In the genomic region with DNA sequence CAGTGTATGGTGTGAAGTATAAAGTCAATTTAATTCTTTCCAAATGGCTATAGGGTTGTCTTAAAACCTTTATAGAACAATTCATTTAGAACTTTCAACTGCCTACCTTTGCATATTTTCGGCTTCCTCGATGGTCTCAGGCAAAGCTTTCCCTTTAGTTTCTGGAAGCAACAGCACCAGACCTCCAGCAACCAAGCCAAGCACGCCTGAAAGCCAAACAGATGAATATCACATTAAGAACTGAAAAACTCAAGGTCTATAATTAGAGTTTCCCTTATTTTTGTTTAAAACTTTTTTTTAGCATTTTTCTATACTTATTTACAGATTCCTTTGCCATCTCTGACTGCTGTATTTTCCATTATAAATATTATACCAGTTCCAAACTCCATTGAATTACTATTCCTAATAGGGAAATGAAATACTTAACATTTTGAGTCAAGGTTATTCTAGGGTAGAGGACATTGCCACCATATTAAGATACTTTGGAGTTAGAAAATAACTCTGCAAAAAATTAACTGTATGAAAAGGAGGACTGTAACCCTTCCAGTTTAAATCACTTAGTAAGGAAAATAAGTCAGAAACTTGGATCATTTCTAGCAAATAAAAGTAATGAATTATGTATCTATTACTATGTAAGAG, we compare ENCODE assay signal across 1 cellular context.
TF ChIP-seq lines count a peak whose summit lies in the region.

No MANE protein-coding gene starts in this region.

TF ChIP-seq in H1, 55 proteins besides CTCF, POLR2A, EP300 and RAD21:
- TF ChIP-seq CREB1 (IDR thresholded peaks at IDR 0.05) = no peak
- TF ChIP-seq TAF7 (optimal IDR thresholded peaks at IDR 0.05; ENCODE audit: borderline replicate concordance, low read depth, low read length) = no peak
- TF ChIP-seq MAFK (IDR thresholded peaks at IDR 0.05; ENCODE audit: low read depth, low read length) = no peak
- no peak for TF ChIP-seq FOSL1 (IDR thresholded peaks at IDR 0.05; ENCODE audit: insufficient read depth, low read depth, low read length)
- TF ChIP-seq TCF12 (IDR thresholded peaks at IDR 0.05; ENCODE audit: low read depth, low read length) = no peak
- TF ChIP-seq CTBP2 (IDR thresholded peaks at IDR 0.05; ENCODE audit: borderline replicate concordance, insufficient read depth, insufficient read length, low read length) = no peak
- TF ChIP-seq KDM4A (IDR thresholded peaks at IDR 0.05; ENCODE audit: low read depth, low read length, severe bottlenecking) = no peak
- no peak for TF ChIP-seq YY1 (IDR thresholded peaks at IDR 0.05; ENCODE audit: low read depth, low read length)
- no peak for TF ChIP-seq JUN (IDR thresholded peaks at IDR 0.05; ENCODE audit: low read depth, low read length)
- TF ChIP-seq SUZ12 (IDR thresholded peaks at IDR 0.05; ENCODE audit: low read length) = no peak
- TF ChIP-seq RXRA (IDR thresholded peaks at IDR 0.05; ENCODE audit: insufficient read depth, low read depth, low read length) = no peak
